Comparison of ENCODE assay signal across 9 cellular contexts in genomic region chr22:38213319-38214247, GRCh38. TPM values are rescaled to one million over a fixed set of nuclear protein-coding genes. Genes with fewer than 3 reads are reported as not detected.
A peak's percentile ranks its signal among the peaks of the same experiment; 100 is the strongest.
DNase-seq lines count a peak whose midpoint lies in the region; TF ChIP-seq lines count a peak whose summit lies in the region.
"Had no signal": no experiment of that assay in that cellular context is flagged by ENCODE, and none has a peak within 500 bp of the region (broad histone marks: within the 10 kb centered on the region; RNA-seq: fewer than 3 reads in every experiment).

No MANE protein-coding gene starts in this region.

- TF ChIP-seq CTCF in RWPE1 (conservative IDR thresholded peaks at IDR 0.05; ENCODE audit: low read depth) (no peak), stomach (IDR thresholded peaks at IDR 0.05) (no peak)

- H3K9me3 ChIP-seq in iPS-18c (ENCODE audit: control insufficient read depth, insufficient read depth, low read length) (no peaks in the 10 kb centered on the region), stomach (no peaks in the 10 kb centered on the region)

- 75 to 81% (median 77%) methylated on average over 10 of the region's 10 CpGs for WGBS in stomach, 5 donors

- intact Hi-C loops in stomach (cut with DNase I; ENCODE audit: low total_unique reads): no loop called here

- TF ChIP-seq EP300 in stomach (IDR thresholded peaks at IDR 0.05): no peak

- no peaks in the 10 kb centered on the region for H3K27me3 ChIP-seq in stomach

- DNase-seq in SIG-M5 treated with dmso at 0.1 percent for 504 hours (lab: John Stamatoyannopoulos, UW; ENCODE audit: unreplicated experiment): peak; percentile 77
- DNase-seq in SIG-M5 (lab: John Stamatoyannopoulos, UW): no peak
- no peak for DNase-seq in RWPE1 (ENCODE audit: low spot score)
- DNase-seq in stomach: no peak
- DNase-seq in Ammon's horn (ENCODE audit: low spot score): no peak
- no peak for DNase-seq in iPS-NIHi11 (ENCODE audit: low spot score)
- no peak for DNase-seq in erythroblast (lab: John Stamatoyannopoulos, UW)
- DNase-seq: foreskin melanocyte had no signal

- CTCF ChIA-PET in RWPE1 (lab: Yijun Ruan, JAX): no interaction called here

- peak overlapping the region; percentile 51 for H3K4me3 ChIP-seq in iPS-18c (ENCODE audit: insufficient read depth, low read depth, low read length)
- peak overlapping the region in 2 of 4 donors; percentile 29 to 30 for H3K4me3 ChIP-seq in stomach

- peaks cover 0 to 43% (median 22%) of the 10 kb centered on the region in 4 donors for H3K36me3 ChIP-seq in stomach

- TF ChIP-seq POLR2A in stomach (IDR thresholded peaks at IDR 0.05) (no peak), erythroblast (IDR thresholded peaks at IDR 0.05; ENCODE audit: low read length) (no peak)

- peaks cover 21 to 66% (median 29%) of the 10 kb centered on the region in 4 donors for H3K4me1 ChIP-seq in stomach

- POLR2A ChIA-PET in RWPE1 (lab: Yijun Ruan, JAX; ENCODE audit: low non-redundant PET): no interaction called here

- H3K27ac ChIP-seq in RWPE1 (peak overlapping the region; percentile 62), stomach (peak overlapping the region in 3 of 5 donors; percentile 42 to 77 (median 60))

RNA-seq across cellular contexts. Expression of gene MAFF, which starts 11.8 kb away (rescaled TPM):
- 100 to 1,000 TPM in 2 of 5 donors, 10 to 100 TPM in 1, 1 to 10 TPM in 1, under 1 TPM in 1; 0.58 to 130 (median 58.9) TPM for total RNA-seq in stomach
- polyA plus RNA-seq in stomach: 10 to 100 TPM; 16.0 to 65.7 (median 35.7) TPM

RNA-seq across cellular contexts. Expression of gene PLA2G6, which starts 32.0 kb away (rescaled TPM):
- total RNA-seq in stomach: 10 to 100 TPM; 24.0 to 68.3 (median 30.0) TPM
- polyA plus RNA-seq in stomach: 10 to 100 TPM in 2 of 3 donors, 1 to 10 TPM in 1; 6.0 to 24.8 (median 11.8) TPM

RNA-seq across cellular contexts. Expression of gene TMEM184B, which starts 59.2 kb away (rescaled TPM):
- 100 to 1,000 TPM in 1 of 5 donors, 10 to 100 TPM in 4; 27.0 to 110 (median 75.9) TPM for total RNA-seq in stomach
- 10 to 100 TPM in 2 of 3 donors, 1 to 10 TPM in 1; 10.0 to 13.8 (median 10.8) TPM for polyA plus RNA-seq in stomach
